In genomic region chr19:868458-869244, GRCh38 we compare ENCODE assay signal across 1 cellular context.
TF ChIP-seq lines count a peak whose summit lies in the region.

No MANE protein-coding gene starts in this region.

TF ChIP-seq in IMR-90, 13 proteins besides CTCF, POLR2A, EP300 and RAD21:
- no peak for TF ChIP-seq FOS (IDR thresholded peaks at IDR 0.05; ENCODE audit: low read depth, low read length)
- no peak for TF ChIP-seq BHLHE40 (IDR thresholded peaks at IDR 0.05; ENCODE audit: low read depth, low read length)
- TF ChIP-seq USF2 (IDR thresholded peaks at IDR 0.05; ENCODE audit: low read depth, low read length): no peak
- no peak for TF ChIP-seq MAFK (IDR thresholded peaks at IDR 0.05; ENCODE audit: low read depth, low read length)
- no peak for TF ChIP-seq MXI1 (IDR thresholded peaks at IDR 0.05; ENCODE audit: borderline replicate concordance, low read depth, low read length)
- no peak for TF ChIP-seq RCOR1 (IDR thresholded peaks at IDR 0.05; ENCODE audit: insufficient replicate concordance, low read length)
- TF ChIP-seq SMC3 (IDR thresholded peaks at IDR 0.05; ENCODE audit: low read depth, low read length): no peak
- TF ChIP-seq MAZ (IDR thresholded peaks at IDR 0.05; ENCODE audit: borderline replicate concordance, low read depth, low read length): no peak
- TF ChIP-seq RFX5 (IDR thresholded peaks at IDR 0.05; ENCODE audit: low read depth, low read length): no peak
- TF ChIP-seq CEBPB (IDR thresholded peaks at IDR 0.05; ENCODE audit: low read depth, low read length): no peak
- no peak for TF ChIP-seq ELK1 (IDR thresholded peaks at IDR 0.05; ENCODE audit: borderline replicate concordance, low read depth, low read length)
- TF ChIP-seq CHD1 (IDR thresholded peaks at IDR 0.05; ENCODE audit: low read depth, low read length): no peak
- TF ChIP-seq NFE2L2 (IDR thresholded peaks at IDR 0.05; ENCODE audit: low read depth, low read length): no peak
